ENCODE assay signal across 30 cellular contexts in the genomic region with DNA sequence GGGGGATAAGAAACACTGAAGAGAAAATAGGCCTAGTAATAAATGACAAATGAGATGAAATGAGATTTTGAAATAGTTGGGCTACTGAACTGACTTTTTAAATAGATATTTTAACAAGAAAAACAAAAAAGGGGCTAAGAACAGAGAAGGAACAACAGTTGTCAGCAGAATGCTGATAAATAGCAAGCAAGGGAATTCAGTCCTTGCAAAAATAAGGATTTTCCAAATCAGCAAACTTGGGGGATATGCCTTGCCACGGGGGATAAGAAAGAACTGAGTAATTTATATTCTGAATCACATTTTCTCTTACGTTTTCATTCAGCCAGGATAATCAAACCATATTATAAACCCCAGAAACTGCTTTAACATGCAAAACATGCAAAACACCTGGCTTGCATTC. TPM values are rescaled to one million over a fixed set of nuclear protein-coding genes. Genes with fewer than 3 reads are reported as not detected.
"Had no signal": no experiment of that assay in that cellular context is flagged by ENCODE, and none has a peak within 500 bp of the region (broad histone marks: within the 10 kb centered on the region; RNA-seq: fewer than 3 reads in every experiment).

No MANE protein-coding gene starts in this region.

- ATAC-seq: activated CD8-positive, alpha-beta memory T cell treated with anti-CD3 and anti-CD28 coated beads, Interleukin-2, amount 10 ng/mL, durations not matched to agents 7 days and 5 days; activated CD8-positive, alpha-beta T cell treated with anti-CD3 and anti-CD28 coated beads, Interleukin-2, amount 10 ng/mL, durations not matched to agents 7 days and 5 days; activated naive CD8-positive, alpha-beta T cell treated with anti-CD3 and anti-CD28 coated beads, Interleukin-2, amount 50 U/mL, for 24 hours had no signal

- DNase-seq: activated B cell treated with CpG ODN at 0.5 μM for 24 hours; activated CD4-positive, alpha-beta memory T cell treated with anti-CD3 and anti-CD28 coated beads, Interleukin-2, amount 10 ng/mL, durations not matched to agents 7 days and 5 days; activated CD4-positive, alpha-beta T cell treated with anti-CD3 and anti-CD28 coated beads for 4 hours; activated CD4-positive, alpha-beta T cell treated with anti-CD3 and anti-CD28 coated beads, Interleukin-2, amount 10 ng/mL, durations not matched to agents 24 days and 14 days; activated CD4-positive, alpha-beta T cell treated with anti-CD3 and anti-CD28 coated beads, Interleukin-2, amount 50 U/mL, for 48 hours; activated CD4-positive, CD25-positive, alpha-beta regulatory T cell treated with anti-CD3 and anti-CD28 coated beads, Interleukin-2, amount 50 U/mL, for 72 hours; activated CD8-positive, alpha-beta memory T cell treated with anti-CD3 and anti-CD28 coated beads for 24 hours; activated CD8-positive, alpha-beta memory T cell treated with anti-CD3 and anti-CD28 coated beads, Interleukin-2, amount 10 ng/mL, durations not matched to agents 7 days and 5 days; activated CD8-positive, alpha-beta memory T cell treated with anti-CD3 and anti-CD28 coated beads, Interleukin-2, amount 50 U/mL, for 48 hours; activated CD8-positive, alpha-beta T cell treated with anti-CD3 and anti-CD28 coated beads, Interleukin-2, amount 10 ng/mL, durations not matched to agents 7 days and 5 days; activated effector memory CD4-positive, alpha-beta T cell treated with Interleukin-2 at 50 U/mL for 16 hours; activated gamma-delta T cell; activated naive CD4-positive, alpha-beta T cell treated with anti-CD3 and anti-CD28 coated beads, Interleukin-2, amount 10 ng/mL, durations not matched to agents 7 days and 5 days; activated naive CD4-positive, alpha-beta T cell treated with Interleukin-2 at 50 U/mL for 16 hours; activated naive CD8-positive, alpha-beta T cell treated with anti-CD3 and anti-CD28 coated beads, Interleukin-2, amount 10 ng/mL, durations not matched to agents 7 days and 5 days; activated naive CD8-positive, alpha-beta T cell treated with anti-CD3 and anti-CD28 coated beads, Interleukin-2, amount 50 U/mL, for 24 hours; activated T-cell treated with anti-CD3 and anti-CD28 coated beads, Interleukin-2, amount 50 U/mL, for 24 hours; activated T-cell treated with anti-CD3 and anti-CD28 coated beads, Interleukin-2, amount 50 U/mL, for 48 hours; amygdala; anterior cingulate cortex; caudate nucleus; cerebellar nuclear complex; T-helper 1 cell; T-helper 2 cell; T-helper 9 cell had no signal

- FAIRE-seq: bronchial epithelial cell, TTC549 had no signal

RNA-seq across cellular contexts. Expression of a gene that starts 12.9 kb away (rescaled TPM):
- total RNA-seq: activated B cell treated with CpG ODN at 0.5 μM for 24 hours; activated CD4-positive, alpha-beta memory T cell treated with anti-CD3 and anti-CD28 coated beads, Interleukin-2, amount 10 ng/mL, durations not matched to agents 7 days and 5 days; activated CD4-positive, alpha-beta T cell treated with anti-CD3 and anti-CD28 coated beads, Interleukin-2, amount 10 ng/mL, durations not matched to agents 24 days and 14 days; activated CD8-positive, alpha-beta memory T cell treated with anti-CD3 and anti-CD28 coated beads, Interleukin-2, amount 10 ng/mL, durations not matched to agents 7 days and 5 days; activated CD8-positive, alpha-beta T cell treated with anti-CD3 and anti-CD28 coated beads, Interleukin-2, amount 10 ng/mL, durations not matched to agents 7 days and 5 days; activated naive CD8-positive, alpha-beta T cell treated with anti-CD3 and anti-CD28 coated beads, Interleukin-2, amount 10 ng/mL, durations not matched to agents 7 days and 5 days; activated T-helper 2 cell treated with anti-CD3 and anti-CD28 coated beads, Interferon-gamma antibody, Interleukin-2, Interleukin-4, amounts not matched to agents 10 μg/mL and 5 μg/mL and 100 μg/mL, durations not matched to agents 14 hours and 24 hours and 36 hours; ascending aorta; bronchial epithelial cell; cardiac muscle cell had no signal
